In the genomic region with DNA sequence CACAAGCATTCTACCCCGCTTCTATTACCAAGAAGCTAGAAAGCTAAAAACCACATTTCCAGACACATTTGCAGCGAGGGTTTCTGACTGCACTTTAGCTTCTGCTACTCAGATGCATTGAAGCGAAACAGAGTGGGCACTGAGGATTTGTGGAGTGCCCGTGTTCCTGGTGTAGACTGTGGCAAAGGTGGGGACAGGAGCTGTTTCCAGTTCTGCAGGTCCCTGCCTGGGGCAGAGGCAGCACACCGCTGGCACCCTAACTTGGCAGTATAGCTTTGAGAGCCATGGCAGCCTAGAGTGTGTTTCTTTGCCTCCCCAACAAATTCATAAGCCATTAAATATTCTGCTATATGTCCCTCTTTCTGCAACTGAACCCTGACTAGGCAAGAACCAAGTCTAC, we compare ENCODE assay signal across 26 cellular contexts.
"Had no signal": no experiment of that assay in that cellular context is flagged by ENCODE, and none has a peak within 500 bp of the region (broad histone marks: within the 10 kb centered on the region; RNA-seq: fewer than 3 reads in every experiment).

No MANE protein-coding gene starts in this region.

- H3K4me1 ChIP-seq: ascending aorta, breast epithelium had no signal

- H3K4me3 ChIP-seq: ascending aorta, breast epithelium, cardiac muscle cell had no signal

- H3K27ac ChIP-seq: ascending aorta, breast epithelium, cardiac muscle cell, WERI-Rb-1 had no signal

- DNase-seq: activated B cell treated with CpG ODN at 0.5 μM for 24 hours; activated CD4-positive, alpha-beta T cell treated with anti-CD3 and anti-CD28 coated beads for 48 hours; activated CD4-positive, alpha-beta T cell treated with anti-CD3 and anti-CD28 coated beads, Interleukin-2, amount 50 U/mL, for 1 hour; activated CD4-positive, alpha-beta T cell treated with anti-CD3 and anti-CD28 coated beads, Interleukin-2, amount 50 U/mL, for 48 hours; activated CD8-positive, alpha-beta memory T cell treated with anti-CD3 and anti-CD28 coated beads for 24 hours; activated CD8-positive, alpha-beta memory T cell treated with anti-CD3 and anti-CD28 coated beads, Interleukin-2, amount 50 U/mL, for 4 hours; activated CD8-positive, alpha-beta T cell treated with anti-CD3 and anti-CD28 coated beads for 36 hours; activated gamma-delta T cell; activated naive CD4-positive, alpha-beta T cell; activated naive CD4-positive, alpha-beta T cell treated with anti-CD3 and anti-CD28 coated beads, Interleukin-2, amount 10 ng/mL, durations not matched to agents 7 days and 5 days; activated naive CD8-positive, alpha-beta T cell treated with anti-CD3 and anti-CD28 coated beads, Interleukin-2, amount 10 ng/mL, durations not matched to agents 7 days and 5 days; activated T-cell treated with anti-CD3 and anti-CD28 coated beads, Interleukin-2, amount 50 U/mL, for 1 hour; activated T-cell treated with anti-CD3 and anti-CD28 coated beads, Interleukin-2, amount 50 U/mL, for 72 hours; central memory CD4-positive, alpha-beta T cell; cerebellar nuclear complex; cortex of kidney; dermis blood vessel endothelial cell; effector CD8-positive, alpha-beta T cell; foreskin fibroblast; T-helper 1 cell; T-helper 17 cell; T1000; WERI-Rb-1 had no signal

- H3K9me3 ChIP-seq: ascending aorta, breast epithelium had no signal

- H3K36me3 ChIP-seq: ascending aorta, breast epithelium, cardiac muscle cell, WERI-Rb-1 had no signal

- H3K27me3 ChIP-seq: ascending aorta, breast epithelium had no signal
